ENCODE assay signal across 25 cellular contexts in genomic region chr3:143239026-143239425, GRCh38.
DNase-seq lines count a peak whose midpoint lies in the region; ATAC-seq, FAIRE-seq and TF ChIP-seq lines count a peak whose summit lies in the region.
"Had no signal": no experiment of that assay in that cellular context is flagged by ENCODE, and none has a peak within 500 bp of the region (broad histone marks: within the 10 kb centered on the region; RNA-seq: fewer than 3 reads in every experiment).

No MANE protein-coding gene starts in this region.

- intact Hi-C loops in endothelial cell of umbilical vein (cut with micrococcal nuclease) (no loop called here), natural killer cell (cut with micrococcal nuclease) (no loop called here), PC-9 (cut with micrococcal nuclease; ENCODE audit: unreplicated experiment) (no loop called here), lower lobe of right lung (cut with DNase I) (no loop called here)

- H3K27me3 ChIP-seq in endothelial cell of umbilical vein (ENCODE audit: control insufficient read depth in 2 of 2, insufficient read depth in 2 of 2, low read length in 2 of 2), result no peaks in the 10 kb centered on the region
- H3K27me3 ChIP-seq in PC-9 (ENCODE audit: insufficient read depth, low read depth), result no peaks in the 10 kb centered on the region
- H3K27me3 ChIP-seq in suprapubic skin, result no peaks in the 10 kb centered on the region
- H3K27me3 ChIP-seq in lower lobe of right lung (ENCODE audit: low read depth), result no peaks in the 10 kb centered on the region
- H3K27me3 ChIP-seq: BLaER1 treated with 17β-estradiol and CSF1 and Interleukin-3, amounts not matched to agents 10 nM and 100 nM; tibial nerve had no signal

- peak overlapping the region; percentile 92 to 98 for H3K27ac Mint-ChIP-seq in natural killer cell
- H3K27ac Mint-ChIP-seq: activated naive CD8-positive, alpha-beta T cell treated with anti-CD3 and anti-CD28 coated beads, Interleukin-2, amount 50 U/mL, for 24 hours; stimulated activated naive CD8-positive, alpha-beta T cell treated with anti-CD3 and anti-CD28 coated beads, Interleukin-15, Interleukin-2, amounts not matched to agents 100 ng/mL and 50 ng/mL, for 24 hours had no signal

- no peaks in the 10 kb centered on the region for H3F3A ChIP-seq in PC-9 (ENCODE audit: insufficient read depth, low read depth)

- H3K36me3 ChIP-seq in endothelial cell of umbilical vein (ENCODE audit: control insufficient read depth in 2 of 2, extremely low read depth in 1 of 2, insufficient read depth in 2 of 2, low read length in 2 of 2) (no peaks in the 10 kb centered on the region), PC-9 (ENCODE audit: low read depth) (no peaks in the 10 kb centered on the region), suprapubic skin (no peaks in the 10 kb centered on the region), lower lobe of right lung (no peaks in the 10 kb centered on the region)
- H3K36me3 ChIP-seq: BLaER1 treated with 17β-estradiol and CSF1 and Interleukin-3, amounts not matched to agents 10 nM and 100 nM; tibial nerve had no signal

- no peak for TF ChIP-seq POLR2A in endothelial cell of umbilical vein (IDR thresholded peaks at IDR 0.05; ENCODE audit: low read depth, low read length)
- TF ChIP-seq POLR2A in suprapubic skin (IDR thresholded peaks at IDR 0.05), result no peak

- dilution Hi-C loops in endothelial cell of umbilical vein (cut with MboI; ENCODE audit: extremely low pct_ligation_motif_present, low sequenced_read_pairs), result no loop called here

- TF ChIP-seq CTCF in endothelial cell of umbilical vein (IDR thresholded peaks at IDR 0.05; ENCODE audit: extremely low read depth in 1 of 2, insufficient read depth in 1 of 2, low read depth in 1 of 2, low read length in 2 of 2) (no peak), natural killer cell (IDR thresholded peaks at IDR 0.05) (no peak), PC-9 (conservative IDR thresholded peaks at IDR 0.05) (no peak), suprapubic skin (IDR thresholded peaks at IDR 0.05) (no peak), lower lobe of right lung (IDR thresholded peaks at IDR 0.05) (no peak)

- no peaks in the 10 kb centered on the region for H4K20me1 ChIP-seq in endothelial cell of umbilical vein (replicated peaks; ENCODE audit: control insufficient read depth, extremely low read depth, insufficient read depth, low read length)
- no peaks in the 10 kb centered on the region for H4K20me1 ChIP-seq in PC-9 (ENCODE audit: insufficient read depth)
- H4K20me1 ChIP-seq: BLaER1 treated with 17β-estradiol and CSF1 and Interleukin-3, amounts not matched to agents 10 nM and 100 nM had no signal

- H3K9me3 ChIP-seq in endothelial cell of umbilical vein (replicated peaks; ENCODE audit: control insufficient read depth, insufficient read depth, low read length) (no peaks in the 10 kb centered on the region), PC-9 (ENCODE audit: insufficient read depth, low read depth) (no peaks in the 10 kb centered on the region), suprapubic skin (no peaks in the 10 kb centered on the region), lower lobe of right lung (no peaks in the 10 kb centered on the region)
- H3K9me3 ChIP-seq: Caco-2, mucosa of descending colon, tibial nerve had no signal

- H3K9me2 ChIP-seq in PC-9 (ENCODE audit: insufficient read depth), result no peaks in the 10 kb centered on the region

- ATAC-seq in natural killer cell (no peak), lower lobe of right lung (no peak), GM18873 (IDR thresholded peaks at IDR 0.05; ENCODE audit: low FRiP score, unreplicated experiment) (no peak)
- ATAC-seq: activated naive CD8-positive, alpha-beta T cell treated with anti-CD3 and anti-CD28 coated beads, Interleukin-2, amount 50 U/mL, for 24 hours; mucosa of descending colon had no signal

- H3K4me3 ChIP-seq in endothelial cell of umbilical vein (replicated peaks in 1 of 3; ENCODE audit: insufficient read depth in 1 of 3, low read depth in 1 of 3, low read length in 3 of 3) (no peak overlapping the region), PC-9 (no peak overlapping the region), suprapubic skin (no peak overlapping the region), lower lobe of right lung (no peak overlapping the region)
- H3K4me3 ChIP-seq: BLaER1 treated with 17β-estradiol and CSF1 and Interleukin-3, amounts not matched to agents 10 nM and 100 nM; mucosa of descending colon; SK-N-MC; tibial nerve had no signal

- no peaks in the 10 kb centered on the region for H3K9me1 ChIP-seq in endothelial cell of umbilical vein (replicated peaks; ENCODE audit: control insufficient read depth, extremely low read depth, insufficient read depth, low read length)

- peak overlapping the region; percentile 21 for H3K27ac ChIP-seq in endothelial cell of umbilical vein (ENCODE audit: insufficient read depth, low read depth, low read length)
- H3K27ac ChIP-seq in PC-9, result no peak overlapping the region
- no peak overlapping the region for H3K27ac ChIP-seq in suprapubic skin
- H3K27ac ChIP-seq in lower lobe of right lung, result no peak overlapping the region
- H3K27ac ChIP-seq: BLaER1 treated with 17β-estradiol and CSF1 and Interleukin-3, amounts not matched to agents 10 nM and 100 nM; SK-N-MC; tibial nerve had no signal

- FAIRE-seq in endothelial cell of umbilical vein (lab: Jason Lieb, UNC), result peak; percentile 67
- FAIRE-seq: bronchial epithelial cell, endometrium, H1 had no signal

- peaks cover 8% of the 10 kb centered on the region for H3K36me3 Mint-ChIP-seq in natural killer cell

- H3K4me1 ChIP-seq in endothelial cell of umbilical vein (ENCODE audit: control insufficient read depth, extremely low read depth, insufficient read depth, low read length), result peaks cover 37% of the 10 kb centered on the region
- H3K4me1 ChIP-seq in PC-9 (replicated peaks; ENCODE audit: insufficient read depth), result no peaks in the 10 kb centered on the region
- H3K4me1 ChIP-seq in suprapubic skin, result peaks cover 6% of the 10 kb centered on the region
- H3K4me1 ChIP-seq in lower lobe of right lung, result no peaks in the 10 kb centered on the region
- H3K4me1 ChIP-seq: Caco-2, tibial nerve had no signal

- no peak overlapping the region for H3K9ac ChIP-seq in endothelial cell of umbilical vein (replicated peaks; ENCODE audit: extremely low read depth, insufficient read depth, low read length)
- H3K9ac ChIP-seq: BLaER1 treated with 17β-estradiol and CSF1 and Interleukin-3, amounts not matched to agents 10 nM and 100 nM had no signal

- CTCF ChIA-PET in endothelial cell of umbilical vein (lab: Charles Lee), result interaction anchor here (0.6 to 1.0 kb wide), 4 partner anchors 10 to 435 kb away, joined by 3 to 4 read pairs (median 4); no protein-coding TSS in a partner anchor
- CTCF ChIA-PET in PC-9 (lab: Charles Lee), result no interaction called here

- H3K4me1 Mint-ChIP-seq in natural killer cell, result peaks cover 74 to 86% of the 10 kb centered on the region in 2 donors

- H3K79me2 ChIP-seq in endothelial cell of umbilical vein (ENCODE audit: control insufficient read depth, insufficient read depth, low read length), result no peaks in the 10 kb centered on the region
- no peaks in the 10 kb centered on the region for H3K79me2 ChIP-seq in PC-9 (ENCODE audit: low read depth)

- peak overlapping the region; percentile 35 for H2AFZ ChIP-seq in endothelial cell of umbilical vein (ENCODE audit: low read depth, low read length)
- no peak overlapping the region for H2AFZ ChIP-seq in PC-9

- DNase-seq in AG20443 (ENCODE audit: low spot score) (peak; percentile 42), NCI-H226 (peak; percentile 5), endothelial cell of umbilical vein (ENCODE audit: low read depth, low spot score) (peak; percentile 55), natural killer cell (no peak), PC-9 (no peak), suprapubic skin (ENCODE audit: low spot score in 2 of 2) (no peak), lower lobe of right lung (no peak)
- DNase-seq: activated CD8-positive, alpha-beta memory T cell treated with anti-CD3 and anti-CD28 coated beads, Interleukin-2, amount 50 U/mL, for 4 hours; activated gamma-delta T cell; activated naive CD8-positive, alpha-beta T cell treated with anti-CD3 and anti-CD28 coated beads, Interleukin-2, amount 50 U/mL, for 24 hours; Caco-2; cortex of kidney; mucosa of descending colon; NCI-H1436 treated with DMSO at 0.1 percent for 48 hours; NCI-H526; RPMI8226; stimulated activated CD4-positive, alpha-beta T cell treated with anti-CD3 and anti-CD28 coated beads, Interleukin-4, amount 100 ng/mL, for 1 hour had no signal

- no peaks in the 10 kb centered on the region for H3K27me3 Mint-ChIP-seq in natural killer cell (ENCODE audit: low read depth in 2 of 2)
- H3K27me3 Mint-ChIP-seq: activated naive CD8-positive, alpha-beta T cell treated with anti-CD3 and anti-CD28 coated beads, Interleukin-2, amount 50 U/mL, for 24 hours; stimulated activated naive CD8-positive, alpha-beta T cell treated with anti-CD3 and anti-CD28 coated beads, Interleukin-15, Interleukin-2, amounts not matched to agents 100 ng/mL and 50 ng/mL, for 24 hours had no signal

- TF ChIP-seq EP300 in suprapubic skin (IDR thresholded peaks at IDR 0.05), result no peak

- H3K4me2 ChIP-seq in endothelial cell of umbilical vein (ENCODE audit: insufficient read depth, low read length) (peak overlapping the region; percentile 33), PC-9 (no peak overlapping the region)

- BruUV-seq in endothelial cell of umbilical vein (replicated peaks; lab: Mats Ljungman, UMichigan) (no TSS peak), PC-9 (replicated peaks; lab: Mats Ljungman, UMichigan) (no TSS peak)

- WGBS in suprapubic skin, result 59% methylated on average over 3 of the region's 3 CpGs

- POLR2A ChIA-PET in endothelial cell of umbilical vein (lab: Charles Lee), result no interaction called here
- POLR2A ChIA-PET in PC-9 (lab: Charles Lee; ENCODE audit: unreplicated experiment), result no interaction called here

- peak overlapping the region; percentile 70 for H3K4me3 Mint-ChIP-seq in natural killer cell
- H3K4me3 Mint-ChIP-seq: activated naive CD8-positive, alpha-beta T cell treated with anti-CD3 and anti-CD28 coated beads, Interleukin-2, amount 50 U/mL, for 24 hours; stimulated activated naive CD8-positive, alpha-beta T cell treated with anti-CD3 and anti-CD28 coated beads, Interleukin-15, Interleukin-2, amounts not matched to agents 100 ng/mL and 50 ng/mL, for 24 hours had no signal

- peaks cover 0 to 4% of the 10 kb centered on the region in 2 donors for H3K9me3 Mint-ChIP-seq in natural killer cell

TF ChIP-seq in endothelial cell of umbilical vein, 7 proteins besides CTCF, POLR2A, EP300 and RAD21 (continues in another document):
- TF ChIP-seq JUN (IDR thresholded peaks at IDR 0.05; ENCODE audit: borderline replicate concordance, insufficient read depth, insufficient read length, low read depth), result no peak
- TF ChIP-seq MAX (IDR thresholded peaks at IDR 0.05; ENCODE audit: insufficient read depth, insufficient read length), result no peak
- peak; percentile 46 for TF ChIP-seq GATA2 (IDR thresholded peaks at IDR 0.05; ENCODE audit: insufficient read depth, insufficient read length, low read depth, low read length)
- TF ChIP-seq POLR2AphosphoS5 (IDR thresholded peaks at IDR 0.05; ENCODE audit: insufficient read depth, low read depth, low read length), result no peak
- TF ChIP-seq FOS (IDR thresholded peaks at IDR 0.05; ENCODE audit: borderline replicate concordance, insufficient read depth, low read length), result no peak

Comparison
In these comparisons a context has a peak if more than half of its experiments do, and no peak if none do; other contexts are left out.
1. DNase-seq: peak in AG20443 (single experiment), NCI-H226 (single experiment) and endothelial cell of umbilical vein (single experiment); none in natural killer cell (single experiment), PC-9 (0 of 2), suprapubic skin (0 of 2) and lower lobe of right lung (single experiment).